In genomic region chr5:150263801-150264621, GRCh38 we compare ENCODE assay signal across 8 cellular contexts. TPM values are rescaled to one million over a fixed set of nuclear protein-coding genes. Genes with fewer than 3 reads are reported as not detected.
DNase-seq lines count a peak whose midpoint lies in the region; TF ChIP-seq lines count a peak whose summit lies in the region.

No MANE protein-coding gene starts in this region.

- no peak for TF ChIP-seq CTCF in dorsolateral prefrontal cortex (IDR thresholded peaks at IDR 0.05 in 54 of 56, conservative IDR thresholded peaks at IDR 0.05 in 2 of 56; ENCODE audit: low read depth in 1 of 56, partially characterized antibody in 56 of 56)

- H4K8ac ChIP-seq in neuronal stem cell (ENCODE audit: low read depth, low read length): peak overlapping the region; percentile 94

- H3K36me3 ChIP-seq in neuronal stem cell (replicated peaks in 1 of 2; ENCODE audit: control insufficient read depth in 2 of 2, insufficient read depth in 2 of 2, low read length in 2 of 2): peaks cover 0 to 2% of the 10 kb centered on the region in 2 donors

- H3K9ac ChIP-seq in neuronal stem cell (ENCODE audit: low read depth, low read length, poor library complexity): no peak overlapping the region

- no peak overlapping the region for H3K4me2 ChIP-seq in neuronal stem cell (ENCODE audit: insufficient read depth, low read length, poor library complexity, severe bottlenecking)

- H3K4ac ChIP-seq in neuronal stem cell (ENCODE audit: low read length): no peak overlapping the region

- no peak overlapping the region for H3K14ac ChIP-seq in neuronal stem cell (ENCODE audit: low read length)

- no peak overlapping the region for H2BK12ac ChIP-seq in neuronal stem cell (ENCODE audit: low read length)

- peak overlapping the region in 38 of 59 donors; percentile 4 to 53 (median 27) for H3K4me3 ChIP-seq in dorsolateral prefrontal cortex
- no peak overlapping the region for H3K4me3 ChIP-seq in neuronal stem cell (ENCODE audit: low read length in 2 of 2)

- H3K18ac ChIP-seq in neuronal stem cell (ENCODE audit: low read length): peak overlapping the region; percentile 68

- H3K9me3 ChIP-seq in neuronal stem cell (replicated peaks in 1 of 2; ENCODE audit: control insufficient read depth in 2 of 2, insufficient read depth in 1 of 2, low read depth in 1 of 2, low read length in 2 of 2): peaks cover 0 to 2% of the 10 kb centered on the region in 2 donors

- DNase-seq in EL (peak; percentile 93), NCI-H460 (ENCODE audit: extremely low read depth, low read depth) (peak; percentile 44), dorsolateral prefrontal cortex (peak in 5 of 10 donors; percentile 55 to 79 (median 64)), neuronal stem cell (ENCODE audit: low spot score) (no peak), midbrain (lab: John Stamatoyannopoulos, UW) (no peak), DMS79 (lab: John Stamatoyannopoulos, UW) (no peak)
- no peak for DNase-seq in stimulated activated CD4-positive, alpha-beta T cell treated with anti-CD3 and anti-CD28 coated beads, Interleukin-12 subunit alpha, Interleukin-12 subunit beta, amount 100 ng/mL, for 4 hours
- DNase-seq in activated effector memory CD4-positive, alpha-beta T cell treated with Interleukin-2 at 50 U/mL for 16 hours: no peak

- intact Hi-C loops in dorsolateral prefrontal cortex (cut with DNase I): no loop called here

- no peak overlapping the region for H2BK5ac ChIP-seq in neuronal stem cell (ENCODE audit: low read length)

- H3K27me3 ChIP-seq in dorsolateral prefrontal cortex: no peaks in the 10 kb centered on the region
- H3K27me3 ChIP-seq in neuronal stem cell (ENCODE audit: control insufficient read depth in 3 of 3, insufficient read depth in 3 of 3, low read depth in 1 of 3, low read length in 3 of 3): no peaks in the 10 kb centered on the region

- H3K27ac ChIP-seq in dorsolateral prefrontal cortex (peak overlapping the region in 53 of 59 donors; percentile 23 to 91 (median 71)), neuronal stem cell (replicated peaks; ENCODE audit: low read length) (no peak overlapping the region)

- H2BK120ac ChIP-seq in neuronal stem cell (ENCODE audit: low read depth, low read length): no peak overlapping the region

- H3K23ac ChIP-seq in neuronal stem cell (ENCODE audit: low read depth, low read length, poor library complexity): no peak overlapping the region

- H2AFZ ChIP-seq in neuronal stem cell (ENCODE audit: low read length): peak overlapping the region; percentile 75

- H4K91ac ChIP-seq in neuronal stem cell (ENCODE audit: low read depth, low read length, poor library complexity): no peak overlapping the region

- peaks cover 8 to 21% of the 10 kb centered on the region in 2 donors for H3K4me1 ChIP-seq in neuronal stem cell (ENCODE audit: control insufficient read depth in 2 of 2, insufficient read depth in 1 of 2, low read depth in 1 of 2, low read length in 2 of 2)

- H3K79me1 ChIP-seq in neuronal stem cell (ENCODE audit: low read depth, low read length): peaks cover 2% of the 10 kb centered on the region

- no peak overlapping the region for H2BK15ac ChIP-seq in neuronal stem cell (ENCODE audit: low read length)

- H2AK5ac ChIP-seq in neuronal stem cell (ENCODE audit: low read depth, low read length): peak overlapping the region; percentile 64

- WGBS in neuronal stem cell (ENCODE audit: extremely low coverage in 2 of 2, insufficient read length in 2 of 2, insufficient replicate concordance in 1 of 2), 2 donors: no CpG with 5 or more reads among the region's 11 CpGs

RNA-seq across cellular contexts. Expression of gene CAMK2A, which starts 25.6 kb away (rescaled TPM):
- not detected in 2 replicates for total RNA-seq in NCI-H460 (2014; rRNA removed; shearing (Covaris generic))
- polyA plus RNA-seq in NCI-H460 (2014; cell fraction: nucleus; rRNA removed): not detected in 2 replicates
- 1,000 to 10,000 TPM in 71 of 120 experiments, 100 to 1,000 TPM in 49; 264 to 1,671 (median 1,064) TPM for total RNA-seq in dorsolateral prefrontal cortex
- 0.49 TPM for polyA plus RNA-seq in neuronal stem cell (2013, experiment 1 of 2)
- 0.58 TPM for polyA plus RNA-seq in neuronal stem cell (2013, experiment 2 of 2)

RNA-seq across cellular contexts. Expression of gene ARSI, which starts 38.7 kb away (rescaled TPM):
- total RNA-seq in NCI-H460 (2014; rRNA removed; shearing (Covaris generic)): 0.06 and 0.22 TPM in 2 replicates
- 1.2 TPM in 1 of 2 replicates, not detected in the other for polyA plus RNA-seq in NCI-H460 (2014; cell fraction: nucleus; rRNA removed)
- 1 to 10 TPM in 112 of 120 experiments, under 1 TPM in 8; 0.35 to 9.0 (median 2.2) TPM for total RNA-seq in dorsolateral prefrontal cortex
- polyA plus RNA-seq in neuronal stem cell (2013, experiment 1 of 2): 2.6 TPM
- 2.5 TPM for polyA plus RNA-seq in neuronal stem cell (2013, experiment 2 of 2)

Comparison
In these comparisons a context has a peak if more than half of its experiments do, and no peak if none do; other contexts are left out.
1. DNase-seq: peak in EL (single experiment) and NCI-H460 (single experiment); none in neuronal stem cell (single experiment), stimulated activated CD4-positive, alpha-beta T cell treated with anti-CD3 and anti-CD28 coated beads, Interleukin-12 subunit alpha, Interleukin-12 subunit beta, amount 100 ng/mL, for 4 hours (single experiment), midbrain (single experiment), DMS79 (single experiment) and activated effector memory CD4-positive, alpha-beta T cell treated with Interleukin-2 at 50 U/mL for 16 hours (single experiment).
2. H3K4me3 ChIP-seq: peak in dorsolateral prefrontal cortex (38 of 59); none in neuronal stem cell (0 of 2).
3. RNA of gene CAMK2A, which starts 25.6 kb away (total RNA-seq): 264 to 1,671 TPM in dorsolateral prefrontal cortex; not detected in NCI-H460; every median in the first group is over 100 times any median in the second.